Comparison of ENCODE assay signal across 4 cellular contexts in genomic region chr4:187085339-187085738, GRCh38.
A peak's percentile ranks its signal among the peaks of the same experiment; 100 is the strongest.
TF ChIP-seq lines count a peak whose summit lies in the region.

No MANE protein-coding gene starts in this region.

TF ChIP-seq in HepG2, 621 proteins besides CTCF, POLR2A, EP300 and RAD21:
- TF ChIP-seq CBFB (CRISPR knock-in tag; IDR thresholded peaks at IDR 0.05), result no peak
- TF ChIP-seq GATAD2A (CRISPR knock-in tag; IDR thresholded peaks at IDR 0.05), result no peak
- TF ChIP-seq, protein P1, sequence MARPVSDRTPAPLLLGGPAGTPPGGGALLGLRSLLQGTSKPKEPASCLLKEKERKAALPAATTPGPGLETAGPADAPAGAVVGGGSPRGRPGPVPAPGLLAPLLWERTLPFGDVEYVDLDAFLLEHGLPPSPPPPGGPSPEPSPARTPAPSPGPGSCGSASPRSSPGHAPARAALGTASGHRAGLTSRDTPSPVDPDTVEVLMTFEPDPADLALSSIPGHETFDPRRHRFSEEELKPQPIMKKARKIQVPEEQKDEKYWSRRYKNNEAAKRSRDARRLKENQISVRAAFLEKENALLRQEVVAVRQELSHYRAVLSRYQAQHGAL (CRISPR knock-in tag; IDR thresholded peaks at IDR 0.05; ENCODE audit: not compliant biosample characterization), result no peak
- TF ChIP-seq MAFF (IDR thresholded peaks at IDR 0.05; ENCODE audit: low read depth, low read length), result 0 out of 2 replicates have a peak, but pooled peaks have one; percentile 8
- peak; percentile 53 to 58 for TF ChIP-seq MAFK (conservative IDR thresholded peaks at IDR 0.05 in 1 of 2, IDR thresholded peaks at IDR 0.05 in 1 of 2; ENCODE audit: low read length in 2 of 2)
- TF ChIP-seq DMTF1 (CRISPR knock-in tag; IDR thresholded peaks at IDR 0.05), result no peak
- TF ChIP-seq ZFP36 (IDR thresholded peaks at IDR 0.05; ENCODE audit: borderline replicate concordance, low read depth, low read length, partially characterized antibody), result no peak

TF ChIP-seq in A549, 52 proteins besides CTCF, POLR2A, EP300 and RAD21:
- TF ChIP-seq NFE2L2 (conservative IDR thresholded peaks at IDR 0.05; ENCODE audit: low read length) (no peak), MAFK (IDR thresholded peaks at IDR 0.05; ENCODE audit: partially characterized antibody) (peak; percentile 40)

TF ChIP-seq in IMR-90, 13 proteins besides CTCF, POLR2A, EP300 and RAD21:
- TF ChIP-seq BHLHE40 (IDR thresholded peaks at IDR 0.05; ENCODE audit: low read depth, low read length), result no peak
- no peak for TF ChIP-seq ELK1 (IDR thresholded peaks at IDR 0.05; ENCODE audit: borderline replicate concordance, low read depth, low read length)
- 0 out of 2 replicates have a peak, but pooled peaks have one; percentile 26 for TF ChIP-seq MAFK (IDR thresholded peaks at IDR 0.05; ENCODE audit: low read depth, low read length)
- no peak for TF ChIP-seq CEBPB (IDR thresholded peaks at IDR 0.05; ENCODE audit: low read depth, low read length)
- TF ChIP-seq RFX5 (IDR thresholded peaks at IDR 0.05; ENCODE audit: low read depth, low read length), result no peak
- TF ChIP-seq RCOR1 (IDR thresholded peaks at IDR 0.05; ENCODE audit: insufficient replicate concordance, low read length), result no peak
- TF ChIP-seq MAZ (IDR thresholded peaks at IDR 0.05; ENCODE audit: borderline replicate concordance, low read depth, low read length), result no peak
- no peak for TF ChIP-seq NFE2L2 (IDR thresholded peaks at IDR 0.05; ENCODE audit: low read depth, low read length)

TF ChIP-seq in K562, 482 proteins besides CTCF, POLR2A, EP300 and RAD21:
- TF ChIP-seq MAFF (IDR thresholded peaks at IDR 0.05; ENCODE audit: low read length), result 0 out of 2 replicates have a peak, but pooled peaks have one; percentile 13
- TF ChIP-seq ZNF316 (IDR thresholded peaks at IDR 0.05), result peak; percentile 52
- TF ChIP-seq, protein P2, sequence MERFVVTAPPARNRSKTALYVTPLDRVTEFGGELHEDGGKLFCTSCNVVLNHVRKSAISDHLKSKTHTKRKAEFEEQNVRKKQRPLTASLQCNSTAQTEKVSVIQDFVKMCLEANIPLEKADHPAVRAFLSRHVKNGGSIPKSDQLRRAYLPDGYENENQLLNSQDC (CRISPR knock-in tag; IDR thresholded peaks at IDR 0.05), result no peak
- peak; percentile 41; the same call in 1 of the 2 replicates for TF ChIP-seq C11orf30 (IDR thresholded peaks at IDR 0.05; ENCODE audit: low read depth)
